ENCODE assay signal across 12 cellular contexts in the genomic region with DNA sequence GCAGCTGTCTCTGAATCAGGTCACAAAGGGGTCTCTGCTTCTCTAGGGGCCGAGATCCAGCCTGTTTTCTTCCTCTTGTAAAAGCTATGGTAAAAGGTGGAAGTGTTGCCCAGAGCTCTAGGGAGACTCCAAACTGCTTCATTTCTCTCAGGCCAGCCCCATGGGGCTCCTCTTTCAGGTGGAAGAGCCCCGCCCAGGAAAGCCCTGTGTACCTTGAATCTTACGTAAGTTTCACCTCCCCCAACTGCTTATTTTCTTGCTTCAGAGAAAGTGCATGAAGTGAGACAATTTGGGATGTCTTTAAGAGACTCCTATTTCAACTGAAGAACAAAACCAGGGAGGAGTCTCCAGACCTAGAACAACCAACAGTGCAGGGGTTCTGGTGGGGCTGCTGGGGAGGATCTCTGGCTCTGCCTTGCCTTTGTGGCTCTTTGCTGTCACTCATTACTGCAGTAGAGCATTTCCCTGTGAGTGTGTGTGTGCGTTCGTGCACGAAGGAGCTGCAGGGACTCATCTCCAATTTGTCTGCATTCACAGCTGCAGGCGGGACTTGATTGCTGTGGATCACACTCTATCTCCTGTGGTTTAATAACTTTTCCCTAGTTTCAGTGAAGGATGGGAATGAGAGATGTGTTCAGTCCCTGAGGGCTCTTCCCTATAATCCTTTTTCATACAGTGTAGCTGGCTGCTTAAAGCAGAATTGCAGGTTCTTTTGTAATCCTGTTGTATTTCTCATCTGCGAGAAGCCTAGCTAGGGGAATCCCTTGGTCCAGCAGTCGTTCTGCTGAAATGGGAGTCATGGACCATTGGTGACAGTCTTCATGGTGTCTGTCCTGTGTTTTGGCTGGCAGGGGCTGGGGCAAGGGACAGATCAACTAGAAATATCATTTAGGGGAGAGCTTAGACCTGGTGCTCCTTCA. TPM values are rescaled to one million over a fixed set of nuclear protein-coding genes. Genes with fewer than 3 reads are reported as not detected.
A peak's percentile ranks its signal among the peaks of the same experiment; 100 is the strongest.
DNase-seq lines count a peak whose midpoint lies in the region; ATAC-seq, FAIRE-seq and TF ChIP-seq lines count a peak whose summit lies in the region.
"Had no signal": no experiment of that assay in that cellular context is flagged by ENCODE, and none has a peak within 500 bp of the region (broad histone marks: within the 10 kb centered on the region; RNA-seq: fewer than 3 reads in every experiment).

No MANE protein-coding gene starts in this region.

- peak; percentile 82 for FAIRE-seq in GM12891 (lab: Jason Lieb, UNC)
- FAIRE-seq in K562 (lab: Jason Lieb, UNC), result no peak

- BruUV-seq in K562 (replicated peaks; lab: Mats Ljungman, UMichigan), result no TSS peak

- TF ChIP-seq EP300 in K562 (IDR thresholded peaks at IDR 0.05; ENCODE audit: low read length) (no peak), neural cell (conservative IDR thresholded peaks at IDR 0.05; ENCODE audit: poor library complexity, severe bottlenecking) (peak; percentile 32)

- no peaks in the 10 kb centered on the region for H3K9me2 ChIP-seq in neural cell (ENCODE audit: insufficient read depth, low read length)

- H3K36me3 ChIP-seq in K562 (ENCODE audit: control insufficient read depth, insufficient read depth, low read length), result no peaks in the 10 kb centered on the region
- no peaks in the 10 kb centered on the region for H3K36me3 ChIP-seq in neural cell (ENCODE audit: insufficient read depth, low read length)
- no peaks in the 10 kb centered on the region for H3K36me3 ChIP-seq in uterus
- H3K36me3 ChIP-seq: upper lobe of left lung had no signal

- H3K79me2 ChIP-seq in K562 (ENCODE audit: control insufficient read depth, insufficient read depth, low read length) (no peaks in the 10 kb centered on the region), neural cell (replicated peaks; ENCODE audit: insufficient read depth, low read length) (no peaks in the 10 kb centered on the region)

- H3K27ac ChIP-seq in K562 (ENCODE audit: extremely low read depth, low read depth, low read length), result no peak overlapping the region
- H3K27ac ChIP-seq in neural cell (ENCODE audit: low read length), result peak overlapping the region; percentile 60
- no peak overlapping the region for H3K27ac ChIP-seq in uterus
- H3K27ac ChIP-seq: upper lobe of left lung had no signal

- CTCF ChIA-PET in K562 (lab: Yijun Ruan, JAX; ENCODE audit: low intra/inter-chr PET ratio), result no interaction called here

- POLR2A ChIA-PET in K562 (lab: Yijun Ruan, JAX), result interaction anchor here (0.6 to 2.1 kb wide), 4 partner anchors 13 to 33 kb away, joined by 3 to 6 read pairs (median 3); no protein-coding TSS in a partner anchor

- WGBS in K562 (ENCODE audit: insufficient coverage, low coverage, missing lambda C conversion rate), result 0% methylated on average over 9 of the region's 9 CpGs

- peaks cover under 1% of the 10 kb centered on the region; the same call in 1 of the 2 replicates for H3K9me3 ChIP-seq in K562 (replicated peaks; ENCODE audit: control insufficient read depth, insufficient read depth, low read depth, low read length)
- H3K9me3 ChIP-seq in neural cell (ENCODE audit: low read length), result peaks cover 3% of the 10 kb centered on the region
- no peaks in the 10 kb centered on the region for H3K9me3 ChIP-seq in uterus

- TF ChIP-seq RAD21 in K562 (CRISPR knock-in tag; conservative IDR thresholded peaks at IDR 0.05 in 1 of 2, IDR thresholded peaks at IDR 0.05 in 1 of 2), result no peak
- no peak for TF ChIP-seq RAD21 in neural cell (conservative IDR thresholded peaks at IDR 0.05)

- no peak overlapping the region for H3K4me3 ChIP-seq in K562
- peak overlapping the region; percentile 50 for H3K4me3 ChIP-seq in neural cell (ENCODE audit: low read length)
- H3K4me3 ChIP-seq in uterus, result no peak overlapping the region
- H3K4me3 ChIP-seq: upper lobe of left lung had no signal

- no peak overlapping the region for H2AFZ ChIP-seq in K562 (ENCODE audit: low read depth, low read length)
- H2AFZ ChIP-seq in neural cell (ENCODE audit: low read depth, low read length), result no peak overlapping the region

- H3K9ac ChIP-seq in K562 (ENCODE audit: insufficient read depth in 1 of 2, low read depth in 2 of 2, low read length in 2 of 2) (no peak overlapping the region), neural cell (ENCODE audit: low read length) (peak overlapping the region; percentile 45)

- intact Hi-C loops in K562 (cut with micrococcal nuclease), result no loop called here
- intact Hi-C loops in uterus (cut with DNase I; ENCODE audit: low total_unique reads), result no loop called here

- peak; percentile 33 for DNase-seq in GM12891 (ENCODE audit: insufficient read length, low spot score)
- no peak for DNase-seq in K562 (ENCODE audit: extremely low read depth in 1 of 4, low spot score in 3 of 4)
- no peak for DNase-seq in uterus
- DNase-seq in middle frontal gyrus (ENCODE audit: extremely low spot score, low spot score), result no peak
- no peak for DNase-seq in AML-193 (lab: John Stamatoyannopoulos, UW)
- DNase-seq: NCI-H774, right cardiac atrium had no signal

- peak; percentile 51 for ATAC-seq in HG03571 (IDR thresholded peaks at IDR 0.05; ENCODE audit: unreplicated experiment)
- ATAC-seq in K562, result no peak; the same call in 2 of the 3 replicates
- ATAC-seq: activated naive CD4-positive, alpha-beta T cell treated with anti-CD3 and anti-CD28 coated beads, Interleukin-2, amount 50 U/mL, for 72 hours; right cardiac atrium had no signal

- H3K9me1 ChIP-seq in K562 (ENCODE audit: control insufficient read depth, insufficient read depth, low read length), result no peaks in the 10 kb centered on the region

- peaks cover 0 to 7% of the 10 kb centered on the region in 2 experiments; a peak in 3 of 5 replicates for H3K4me1 ChIP-seq in K562 (replicated peaks in 1 of 2; ENCODE audit: control insufficient read depth in 2 of 2, insufficient read depth in 2 of 2, low read length in 2 of 2)
- no peaks in the 10 kb centered on the region for H3K4me1 ChIP-seq in uterus

- H3F3A ChIP-seq in neural cell (ENCODE audit: insufficient read depth, low read length, poor library complexity, severe bottlenecking), result no peaks in the 10 kb centered on the region

- H3K27me3 ChIP-seq in K562 (ENCODE audit: control insufficient read depth in 2 of 2, insufficient read depth in 2 of 2, low read length in 2 of 2) (peaks cover 33 to 45% of the 10 kb centered on the region in 2 experiments; a peak in 4 of 5 replicates), neural cell (ENCODE audit: insufficient read depth, low read depth, low read length) (peaks cover 20% of the 10 kb centered on the region), uterus (peaks cover 3 to 10% of the 10 kb centered on the region in 2 donors)

- in situ Hi-C loops in K562 (cut with MboI), result no loop called here

- TF ChIP-seq CTCF in K562 (IDR thresholded peaks at IDR 0.05 in 2 of 3, conservative IDR thresholded peaks at IDR 0.05 in 1 of 3; ENCODE audit: insufficient read depth in 2 of 3, low read depth in 1 of 3, low read length in 3 of 3) (no peak), neural cell (IDR thresholded peaks at IDR 0.05; ENCODE audit: poor library complexity, severe bottlenecking) (no peak), uterus (IDR thresholded peaks at IDR 0.05) (no peak)

- H3K4me2 ChIP-seq in K562 (ENCODE audit: insufficient read depth, low read length), result no peak overlapping the region
- H3K4me2 ChIP-seq in neural cell (ENCODE audit: low read length), result peak overlapping the region; percentile 32

- H4K20me1 ChIP-seq in K562 (replicated peaks; ENCODE audit: control insufficient read depth, insufficient read depth, low read length) (no peaks in the 10 kb centered on the region), neural cell (ENCODE audit: insufficient read depth) (no peaks in the 10 kb centered on the region)

- TF ChIP-seq POLR2A in GM12891 (IDR thresholded peaks at IDR 0.05; ENCODE audit: low read depth, low read length) (no peak), K562 (conservative IDR thresholded peaks at IDR 0.05) (no peak), uterus (IDR thresholded peaks at IDR 0.05) (no peak)

RNA-seq across cellular contexts. Expression of gene PCP4L1, which starts 2.7 kb away (rescaled TPM):
- polyA plus RNA-seq in GM12891 (2012; ENCODE audit: low read depth, missing spikeins), result 3.1 TPM
- total RNA-seq in K562 (2011; cell fraction: chromatin; rRNA removed; ENCODE audit: low replicate concordance), result not detected in 2 replicates
- total RNA-seq in K562 (2011; cell fraction: nucleolus; rRNA removed), result not detected in 2 replicates
- total RNA-seq in K562 (2011; cell fraction: nucleoplasm; rRNA removed), result not detected in 2 replicates
- total RNA-seq in K562 (2014; rRNA removed) (not detected in 2 replicates), K562 (2014; rRNA removed; fragmentation: Illumina TruSeq; extraction: Trizol) (not detected in 2 replicates), K562 (2015; rRNA removed; fragmentation: Illumina TruSeq; extraction: Trizol) (not detected in 2 replicates), K562 (2021) (not detected in 2 replicates), uterus (1 to 10 TPM in 2 of 4 donors, under 1 TPM in 1, not detected in 1; 0.77 to 3.1 (median 1.9) TPM)
- polyA plus RNA-seq in K562 (2011; rRNA removed) (not detected in 2 replicates), K562 (2014; fragmentation: Illumina TruSeq; extraction: Trizol) (not detected in 2 replicates), K562 (2014; fragmentation: Nextera tagmentation; extraction: Ambion mirVana) (not detected), K562 (2014; rRNA removed) (not detected in 2 replicates), neural cell (51.2 and 62.5 TPM in 2 replicates)
- polyA plus RNA-seq in K562 (2011; cell fraction: cytosol; rRNA removed), result not detected in 2 replicates
- not detected in 2 replicates for polyA plus RNA-seq in K562 (2011; cell fraction: nucleus; rRNA removed)
- 0.08 and 0.22 TPM in 2 replicates for polyA plus RNA-seq in K562 (2012)
- polyA minus RNA-seq in K562 (2011; rRNA and poly(A)+ RNA removed), result not detected in 2 replicates
- not detected in 2 replicates for polyA minus RNA-seq in K562 (2011; cell fraction: cytosol; rRNA and poly(A)+ RNA removed)
- polyA minus RNA-seq in K562 (2011; cell fraction: nucleus; rRNA and poly(A)+ RNA removed), result not detected in 2 replicates
- 23.4 and 24.7 TPM in 2 replicates for polyA minus RNA-seq in neural cell
- total RNA-seq: glomerular endothelial cell had no signal

RNA-seq across cellular contexts. Expression of gene NR1I3, which starts 23.2 kb away (rescaled TPM):
- polyA plus RNA-seq in GM12891 (2012; ENCODE audit: low read depth, missing spikeins), result not detected
- not detected in 2 replicates for total RNA-seq in K562 (2011; cell fraction: chromatin; rRNA removed; ENCODE audit: low replicate concordance)
- not detected in 2 replicates for total RNA-seq in K562 (2011; cell fraction: nucleolus; rRNA removed)
- total RNA-seq in K562 (2011; cell fraction: nucleoplasm; rRNA removed), result not detected in 2 replicates
- total RNA-seq in K562 (2014; rRNA removed) (not detected in 2 replicates), K562 (2014; rRNA removed; fragmentation: Illumina TruSeq; extraction: Trizol) (not detected in 2 replicates), K562 (2015; rRNA removed; fragmentation: Illumina TruSeq; extraction: Trizol) (not detected in 2 replicates), K562 (2021) (not detected in 2 replicates), uterus (not detected)
- polyA plus RNA-seq in K562 (2011; rRNA removed) (not detected in 2 replicates), K562 (2014; fragmentation: Illumina TruSeq; extraction: Trizol) (not detected in 2 replicates), K562 (2014; fragmentation: Nextera tagmentation; extraction: Ambion mirVana) (under 1 TPM in 1 of 2 experiments, not detected in 1; 0.11 TPM), K562 (2014; rRNA removed) (not detected in 2 replicates), neural cell (not detected in 2 replicates)
- not detected in 2 replicates for polyA plus RNA-seq in K562 (2011; cell fraction: cytosol; rRNA removed)
- polyA plus RNA-seq in K562 (2011; cell fraction: nucleus; rRNA removed), result not detected in 2 replicates
- polyA plus RNA-seq in K562 (2012), result 0.52 and 0.61 TPM in 2 replicates
- not detected in 2 replicates for polyA minus RNA-seq in K562 (2011; rRNA and poly(A)+ RNA removed)
- not detected in 2 replicates for polyA minus RNA-seq in K562 (2011; cell fraction: cytosol; rRNA and poly(A)+ RNA removed)
- not detected in 2 replicates for polyA minus RNA-seq in K562 (2011; cell fraction: nucleus; rRNA and poly(A)+ RNA removed)
- polyA minus RNA-seq in neural cell, result not detected in 2 replicates
- total RNA-seq: activated naive CD4-positive, alpha-beta T cell treated with anti-CD3 and anti-CD28 coated beads, Interleukin-2, amount 50 U/mL, for 72 hours; glomerular endothelial cell; right cardiac atrium; upper lobe of left lung had no signal

RNA-seq across cellular contexts. Expression of gene TOMM40L, which starts 35.3 kb away (rescaled TPM):
- polyA plus RNA-seq in GM12891 (2012; ENCODE audit: low read depth, missing spikeins), result 9.6 TPM
- total RNA-seq in K562 (2011; cell fraction: chromatin; rRNA removed; ENCODE audit: low replicate concordance), result 32.6 and 66.6 TPM in 2 replicates
- 47.7 and 47.8 TPM in 2 replicates for total RNA-seq in K562 (2011; cell fraction: nucleolus; rRNA removed)
- total RNA-seq in K562 (2011; cell fraction: nucleoplasm; rRNA removed), result 44.7 and 48.8 TPM in 2 replicates
- total RNA-seq in K562 (2014; rRNA removed) (21.9 and 27.6 TPM in 2 replicates), K562 (2014; rRNA removed; fragmentation: Illumina TruSeq; extraction: Trizol) (27.7 and 29.2 TPM in 2 replicates), K562 (2015; rRNA removed; fragmentation: Illumina TruSeq; extraction: Trizol) (24.2 and 25.2 TPM in 2 replicates), K562 (2021) (27.4 and 27.7 TPM in 2 replicates), uterus (10 to 100 TPM in 1 of 4 donors, 1 to 10 TPM in 3; 2.6 to 13.2 (median 7.3) TPM)
- polyA plus RNA-seq in K562 (2011; rRNA removed) (18.9 and 20.2 TPM in 2 replicates), K562 (2014; fragmentation: Illumina TruSeq; extraction: Trizol) (33.4 and 33.6 TPM in 2 replicates), K562 (2014; fragmentation: Nextera tagmentation; extraction: Ambion mirVana) (10 to 100 TPM in 1 of 2 experiments, 1 to 10 TPM in 1; 9.6 to 12.9 TPM), K562 (2014; rRNA removed) (27.5 and 34.9 TPM in 2 replicates), neural cell (32.5 and 40.1 TPM in 2 replicates)
- polyA plus RNA-seq in K562 (2011; cell fraction: cytosol; rRNA removed), result 23.3 and 28.0 TPM in 2 replicates
- 36.3 and 36.4 TPM in 2 replicates for polyA plus RNA-seq in K562 (2011; cell fraction: nucleus; rRNA removed)
- polyA plus RNA-seq in K562 (2012), result 18.3 and 24.6 TPM in 2 replicates
- 29.7 and 30.1 TPM in 2 replicates for polyA minus RNA-seq in K562 (2011; rRNA and poly(A)+ RNA removed)
- polyA minus RNA-seq in K562 (2011; cell fraction: cytosol; rRNA and poly(A)+ RNA removed), result 11.1 and 12.7 TPM in 2 replicates
- polyA minus RNA-seq in K562 (2011; cell fraction: nucleus; rRNA and poly(A)+ RNA removed), result 20.7 and 35.2 TPM in 2 replicates
- 37.0 TPM in 2 replicates for polyA minus RNA-seq in neural cell

RNA-seq across cellular contexts. Expression of gene APOA2, which starts 37.8 kb away (rescaled TPM):
- polyA plus RNA-seq in GM12891 (2012; ENCODE audit: low read depth, missing spikeins), result not detected
- total RNA-seq in K562 (2011; cell fraction: chromatin; rRNA removed; ENCODE audit: low replicate concordance), result not detected in 2 replicates
- total RNA-seq in K562 (2011; cell fraction: nucleolus; rRNA removed), result not detected in 2 replicates
- 1.2 TPM in 1 of 2 replicates, not detected in the other for total RNA-seq in K562 (2011; cell fraction: nucleoplasm; rRNA removed)
- 0.41 TPM in 1 of 2 replicates, not detected in the other for total RNA-seq in K562 (2014; rRNA removed)
- not detected in 2 replicates for total RNA-seq in K562 (2014; rRNA removed; fragmentation: Illumina TruSeq; extraction: Trizol)
- 0.54 TPM in 1 of 2 replicates, not detected in the other for total RNA-seq in K562 (2015; rRNA removed; fragmentation: Illumina TruSeq; extraction: Trizol)
- total RNA-seq in K562 (2021), result 0.64 and 2.6 TPM in 2 replicates
- 0.50 TPM in 1 of 2 replicates, not detected in the other for polyA plus RNA-seq in K562 (2011; rRNA removed)
- polyA plus RNA-seq in K562 (2011; cell fraction: cytosol; rRNA removed), result 0.50 TPM in 1 of 2 replicates, not detected in the other
- polyA plus RNA-seq in K562 (2011; cell fraction: nucleus; rRNA removed), result not detected in 2 replicates
- polyA plus RNA-seq in K562 (2012), result 0.27 and 1.2 TPM in 2 replicates
- 1.1 TPM in 1 of 2 replicates, not detected in the other for polyA plus RNA-seq in K562 (2014; fragmentation: Illumina TruSeq; extraction: Trizol)
- polyA plus RNA-seq in K562 (2014; fragmentation: Nextera tagmentation; extraction: Ambion mirVana), result 1 to 10 TPM in 1 of 2 experiments, under 1 TPM in 1; 0.93 to 1.6 TPM
- polyA plus RNA-seq in K562 (2014; rRNA removed), result not detected in 2 replicates
- 1.4 TPM in 1 of 2 replicates, not detected in the other for polyA minus RNA-seq in K562 (2011; rRNA and poly(A)+ RNA removed)
- polyA minus RNA-seq in K562 (2011; cell fraction: cytosol; rRNA and poly(A)+ RNA removed), result 19.8 TPM in 1 of 2 replicates, not detected in the other
- polyA minus RNA-seq in K562 (2011; cell fraction: nucleus; rRNA and poly(A)+ RNA removed), result not detected in 2 replicates
- not detected in 2 replicates for polyA plus RNA-seq in neural cell
- polyA minus RNA-seq in neural cell, result not detected in 2 replicates
- not detected for total RNA-seq in uterus
- total RNA-seq: activated naive CD4-positive, alpha-beta T cell treated with anti-CD3 and anti-CD28 coated beads, Interleukin-2, amount 50 U/mL, for 72 hours; glomerular endothelial cell; right cardiac atrium had no signal

RNA-seq across cellular contexts. Expression of gene FCER1G, which starts 46.1 kb away (rescaled TPM):
- 6.0 TPM for polyA plus RNA-seq in GM12891 (2012; ENCODE audit: low read depth, missing spikeins)
- total RNA-seq in K562 (2011; cell fraction: chromatin; rRNA removed; ENCODE audit: low replicate concordance), result 0.95 TPM in 1 of 2 replicates, not detected in the other
- total RNA-seq in K562 (2011; cell fraction: nucleolus; rRNA removed), result not detected in 2 replicates
- not detected in 2 replicates for total RNA-seq in K562 (2011; cell fraction: nucleoplasm; rRNA removed)
- 0.29 TPM in 1 of 2 replicates, not detected in the other for total RNA-seq in K562 (2014; rRNA removed)
- not detected in 2 replicates for total RNA-seq in K562 (2014; rRNA removed; fragmentation: Illumina TruSeq; extraction: Trizol)
- total RNA-seq in K562 (2015; rRNA removed; fragmentation: Illumina TruSeq; extraction: Trizol), result 0.69 and 0.98 TPM in 2 replicates
- total RNA-seq in K562 (2021), result 0.31 TPM in 1 of 2 replicates, not detected in the other
- polyA plus RNA-seq in K562 (2011; rRNA removed), result 0.15 and 0.24 TPM in 2 replicates
- polyA plus RNA-seq in K562 (2011; cell fraction: cytosol; rRNA removed), result 0.24 and 0.32 TPM in 2 replicates
- 0.55 and 1.3 TPM in 2 replicates for polyA plus RNA-seq in K562 (2011; cell fraction: nucleus; rRNA removed)
- 1.7 and 9.0 TPM in 2 replicates for polyA plus RNA-seq in K562 (2012)
- 0.30 TPM in 1 of 2 replicates, not detected in the other for polyA plus RNA-seq in K562 (2014; fragmentation: Illumina TruSeq; extraction: Trizol)
- under 1 TPM; 0.31 to 0.46 TPM for polyA plus RNA-seq in K562 (2014; fragmentation: Nextera tagmentation; extraction: Ambion mirVana)
- 0.27 and 0.47 TPM in 2 replicates for polyA plus RNA-seq in K562 (2014; rRNA removed)
- 0.46 TPM in 1 of 2 replicates, not detected in the other for polyA minus RNA-seq in K562 (2011; rRNA and poly(A)+ RNA removed)
- not detected in 2 replicates for polyA minus RNA-seq in K562 (2011; cell fraction: cytosol; rRNA and poly(A)+ RNA removed)
- not detected in 2 replicates for polyA minus RNA-seq in K562 (2011; cell fraction: nucleus; rRNA and poly(A)+ RNA removed)
- polyA plus RNA-seq in neural cell, result 3.5 TPM in 1 of 2 replicates, not detected in the other
- not detected in 2 replicates for polyA minus RNA-seq in neural cell
- total RNA-seq in uterus, result 10 to 100 TPM in 3 of 4 donors, 1 to 10 TPM in 1; 1.3 to 39.4 (median 12.6) TPM
- total RNA-seq: glomerular endothelial cell had no signal
